Comparison of ENCODE assay signal across 27 cellular contexts in the genomic region with DNA sequence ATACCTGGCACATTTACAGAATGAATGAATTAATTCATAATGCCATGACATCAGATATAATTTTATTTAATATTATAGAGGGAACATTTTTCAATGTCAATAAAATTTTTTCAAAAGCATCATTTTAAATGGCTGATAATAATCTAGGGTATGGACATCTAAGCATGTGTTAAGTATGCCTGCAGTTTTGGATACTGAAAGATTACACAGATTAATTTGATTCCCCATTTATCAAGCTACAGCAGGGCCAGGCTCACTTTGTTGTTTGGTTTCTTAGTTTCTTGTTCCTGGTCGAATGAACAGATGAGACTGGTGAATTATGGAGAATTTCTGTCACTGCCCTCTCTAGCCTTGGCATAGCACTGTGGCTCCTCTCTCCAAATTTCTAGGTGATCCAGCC.
"Had no signal": no experiment of that assay in that cellular context is flagged by ENCODE, and none has a peak within 500 bp of the region (broad histone marks: within the 10 kb centered on the region; RNA-seq: fewer than 3 reads in every experiment).

No MANE protein-coding gene starts in this region.

- FAIRE-seq: colon, endometrium, endothelial cell of umbilical vein, frontal cortex had no signal

- H3K9me3 ChIP-seq: colonic mucosa, esophagus muscularis mucosa, esophagus squamous epithelium, gastrocnemius medialis, gastroesophageal sphincter, heart left ventricle, heart right ventricle had no signal

- H3K27me3 ChIP-seq: colonic mucosa, esophagus squamous epithelium, gastrocnemius medialis, heart left ventricle had no signal

- H3K27ac ChIP-seq: colonic mucosa, coronary artery, dorsolateral prefrontal cortex, epithelial cell of prostate, esophagus muscularis mucosa, esophagus squamous epithelium, foreskin keratinocyte, gastrocnemius medialis, gastroesophageal sphincter, heart left ventricle, heart right ventricle had no signal

- H3K4me1 ChIP-seq: colonic mucosa, foreskin keratinocyte had no signal

- DNase-seq: colonic mucosa; cortex of kidney; dermis blood vessel endothelial cell; dorsolateral prefrontal cortex; effector CD4-positive, alpha-beta T cell; effector CD8-positive, alpha-beta T cell; effector memory CD4-positive, alpha-beta T cell; effector memory CD8-positive, alpha-beta T cell; endodermal cell; erythroblast; esophagus squamous epithelium; foreskin fibroblast; foreskin keratinocyte; foreskin melanocyte; gastrocnemius medialis; glutamatergic neuron; heart left ventricle; heart right ventricle had no signal

- ATAC-seq: effector memory CD8-positive, alpha-beta T cell; esophagus mucosa; foreskin keratinocyte; gastrocnemius medialis; gastroesophageal sphincter; heart left ventricle; heart right ventricle had no signal

- H3K36me3 ChIP-seq: colonic mucosa, esophagus muscularis mucosa, esophagus squamous epithelium, gastrocnemius medialis, gastroesophageal sphincter, heart left ventricle, heart right ventricle had no signal

- H3K4me3 ChIP-seq: colonic mucosa, coronary artery, dorsolateral prefrontal cortex, esophagus muscularis mucosa, esophagus squamous epithelium, gastrocnemius medialis, gastroesophageal sphincter, heart left ventricle, heart right ventricle had no signal
